In genomic region chr2:223674998-223675609, GRCh38 we compare ENCODE assay signal across 9 cellular contexts.
DNase-seq lines count a peak whose midpoint lies in the region; ATAC-seq, FAIRE-seq and TF ChIP-seq lines count a peak whose summit lies in the region.
"Had no signal": no experiment of that assay in that cellular context is flagged by ENCODE, and none has a peak within 500 bp of the region (broad histone marks: within the 10 kb centered on the region; RNA-seq: fewer than 3 reads in every experiment).

No MANE protein-coding gene starts in this region.

- no peaks in the 10 kb centered on the region for H3K27me3 ChIP-seq in small intestine (ENCODE audit: control insufficient read depth in 2 of 2, insufficient read depth in 2 of 2, low read length in 2 of 2)

- peak; percentile 81 for TF ChIP-seq CTCF in epithelial cell of proximal tubule (conservative IDR thresholded peaks at IDR 0.05; ENCODE audit: low read depth, low read length)

- no peaks in the 10 kb centered on the region for H3K36me3 ChIP-seq in small intestine (ENCODE audit: control insufficient read depth in 2 of 2, insufficient read depth in 2 of 2, low read length in 2 of 2)

- H3K27ac ChIP-seq in small intestine (ENCODE audit: low read depth in 1 of 2, low read length in 1 of 2), result no peak overlapping the region

- intact Hi-C loops in posterior vena cava (cut with DNase I), result loop anchor here (5.0 to 10.0 kb wide), 2 partner anchors 187 to 200 kb away; no protein-coding TSS in a partner anchor

- no peaks in the 10 kb centered on the region for H3K9me3 ChIP-seq in small intestine (ENCODE audit: control insufficient read depth, low read depth)

- no peak for FAIRE-seq in small intestine (lab: Jason Lieb, UNC)

- no peak for ATAC-seq in HG03196 (IDR thresholded peaks at IDR 0.05; ENCODE audit: unreplicated experiment)

- H3K4me1 ChIP-seq in small intestine (ENCODE audit: control insufficient read depth in 2 of 2, insufficient read depth in 1 of 2, low read depth in 1 of 2, low read length in 1 of 2), result no peaks in the 10 kb centered on the region

- peak; percentile 28 for DNase-seq in DMS 273 (lab: John Stamatoyannopoulos, UW; ENCODE audit: unreplicated experiment)
- no peak for DNase-seq in DMS 273 treated with DMSO at 0.1 percent for 48 hours (lab: John Stamatoyannopoulos, UW)
- DNase-seq in NCI-H69 (lab: John Stamatoyannopoulos, UW), result peak; percentile 33
- no peak for DNase-seq in epithelial cell of proximal tubule (ENCODE audit: low read depth)
- peak; percentile 13 for DNase-seq in small intestine
- DNase-seq in anterior cingulate cortex (lab: John Stamatoyannopoulos, UW), result no peak
- no peak for DNase-seq in posterior vena cava (ENCODE audit: low spot score)
- DNase-seq: head of caudate nucleus had no signal

- 45 to 69% (median 48%) methylated on average over 5 of the region's 5 CpGs for WGBS in small intestine, 3 donors

- H3K4me3 ChIP-seq in epithelial cell of proximal tubule (ENCODE audit: low read depth, low read length) (no peak overlapping the region), small intestine (ENCODE audit: low read depth in 1 of 2, low read length in 2 of 2) (no peak overlapping the region)

Comparison
In these comparisons a context has a peak if more than half of its experiments do, and no peak if none do; other contexts are left out.
1. DNase-seq: peak in DMS 273 (single experiment), NCI-H69 (single experiment) and small intestine (single experiment); none in DMS 273 treated with DMSO at 0.1 percent for 48 hours (single experiment), epithelial cell of proximal tubule (single experiment), anterior cingulate cortex (0 of 58) and posterior vena cava (single experiment).